5 cellular contexts compared by ENCODE assay signal in genomic region chr1:167869157-167869951, GRCh38. TPM values are rescaled to one million over a fixed set of nuclear protein-coding genes. Genes with fewer than 3 reads are reported as not detected.
"Had no signal": no experiment of that assay in that cellular context is flagged by ENCODE, and none has a peak within 500 bp of the region (broad histone marks: within the 10 kb centered on the region; RNA-seq: fewer than 3 reads in every experiment).

No MANE protein-coding gene starts in this region.

RNA-seq across cellular contexts. Expression of gene ADCY10, which starts 44.6 kb away (rescaled TPM):
- total RNA-seq: esophagus mucosa, lung microvascular endothelial cell, myocyte, suprapubic skin, vagina had no signal
